In genomic region chr11:37748641-37749040, GRCh38 we compare ENCODE assay signal across 23 cellular contexts.
DNase-seq lines count a peak whose midpoint lies in the region; FAIRE-seq and TF ChIP-seq lines count a peak whose summit lies in the region.
"Had no signal": no experiment of that assay in that cellular context is flagged by ENCODE, and none has a peak within 500 bp of the region (broad histone marks: within the 10 kb centered on the region; RNA-seq: fewer than 3 reads in every experiment).

No MANE protein-coding gene starts in this region.

- DNase-seq in mammary epithelial cell (no peak), breast epithelium (ENCODE audit: low spot score in 2 of 2) (no peak), brain microvascular endothelial cell (peak; percentile 59), mesenchymal stem cell (peak; percentile 1), smooth muscle cell (lab: John Stamatoyannopoulos, UW; ENCODE audit: unreplicated experiment) (no peak), H9 (no peak), hepatic stellate cell (ENCODE audit: low spot score) (no peak), kidney (no peak)
- DNase-seq: Caco-2; CD4-positive, CD25-positive, alpha-beta regulatory T cell; CD8-positive, alpha-beta T cell; DMS153; DND-41; EL; GDM1; HFFc6 had no signal

- H3K9ac ChIP-seq in mammary epithelial cell (ENCODE audit: insufficient read depth, low read length) (no peak overlapping the region), mesenchymal stem cell (ENCODE audit: low read length) (no peak overlapping the region), smooth muscle cell (ENCODE audit: low read depth) (no peak overlapping the region), H9 (ENCODE audit: extremely low read depth, insufficient read length, low read length) (no peak overlapping the region), kidney (ENCODE audit: low read length in 2 of 2) (no peak overlapping the region)
- H3K9ac ChIP-seq: BLaER1 had no signal

- no peaks in the 10 kb centered on the region for H3F3A ChIP-seq in smooth muscle cell (ENCODE audit: low read depth)

- H4K8ac ChIP-seq in mesenchymal stem cell (ENCODE audit: low read length) (no peak overlapping the region), H9 (replicated peaks; ENCODE audit: insufficient read length, low read depth, low read length) (no peak overlapping the region)

- no peak overlapping the region for H3T11ph ChIP-seq in H9 (ENCODE audit: low read length)

- H3K14ac ChIP-seq in mesenchymal stem cell (ENCODE audit: low read length in 2 of 2) = no peak overlapping the region
- no peak overlapping the region for H3K14ac ChIP-seq in H9 (ENCODE audit: insufficient read depth, low read length)

- H3K27me3 ChIP-seq in mammary epithelial cell (ENCODE audit: insufficient read depth, low read length) = no peaks in the 10 kb centered on the region
- no peaks in the 10 kb centered on the region for H3K27me3 ChIP-seq in breast epithelium
- H3K27me3 ChIP-seq in brain microvascular endothelial cell (replicated peaks) = no peaks in the 10 kb centered on the region
- no peaks in the 10 kb centered on the region for H3K27me3 ChIP-seq in mesenchymal stem cell (ENCODE audit: control insufficient read depth in 1 of 2, insufficient read depth in 1 of 2, low read length in 2 of 2)
- no peaks in the 10 kb centered on the region for H3K27me3 ChIP-seq in smooth muscle cell (ENCODE audit: low read depth)
- H3K27me3 ChIP-seq in H9 (ENCODE audit: insufficient read depth, low read length) = no peaks in the 10 kb centered on the region
- H3K27me3 ChIP-seq: BLaER1 had no signal

- no peak overlapping the region for H3K18ac ChIP-seq in mesenchymal stem cell (ENCODE audit: low read depth in 1 of 2, low read length in 2 of 2)
- no peak overlapping the region for H3K18ac ChIP-seq in H9 (ENCODE audit: insufficient read length, low read depth, low read length)

- no TSS peak for BruUV-seq in mammary epithelial cell (replicated peaks; lab: Mats Ljungman, UMichigan)

- H3K36me3 ChIP-seq in mammary epithelial cell (ENCODE audit: insufficient read depth, low read length) (no peaks in the 10 kb centered on the region), breast epithelium (no peaks in the 10 kb centered on the region), brain microvascular endothelial cell (replicated peaks) (no peaks in the 10 kb centered on the region), mesenchymal stem cell (ENCODE audit: control insufficient read depth in 1 of 2, insufficient read depth in 2 of 2, low read depth in 1 of 2, low read length in 2 of 2) (no peaks in the 10 kb centered on the region), smooth muscle cell (ENCODE audit: low read depth) (peaks cover 6% of the 10 kb centered on the region), kidney (ENCODE audit: control insufficient read depth in 1 of 2, insufficient read depth in 2 of 2, low read length in 2 of 2) (no peaks in the 10 kb centered on the region)
- H3K36me3 ChIP-seq: BLaER1, HAP-1 had no signal

- no peaks in the 10 kb centered on the region for H3K4me1 Mint-ChIP-seq in H9
- H3K4me1 Mint-ChIP-seq: B cell; CD4-positive, CD25-positive, alpha-beta regulatory T cell; GM23338 had no signal

- H2BK12ac ChIP-seq in mesenchymal stem cell (ENCODE audit: low read length in 2 of 2) = no peak overlapping the region
- no peak overlapping the region for H2BK12ac ChIP-seq in H9 (ENCODE audit: insufficient read length, low read depth, low read length)

- no peak overlapping the region for H4K91ac ChIP-seq in mesenchymal stem cell (ENCODE audit: low read length)
- H4K91ac ChIP-seq in H9 (ENCODE audit: insufficient read length, low read depth, low read length) = no peak overlapping the region

- H3K23ac ChIP-seq in mesenchymal stem cell (ENCODE audit: low read length in 2 of 2) (no peak overlapping the region), H9 (ENCODE audit: insufficient read length, low read depth, low read length) (no peak overlapping the region)

- intact Hi-C loops in mammary epithelial cell (cut with micrococcal nuclease) (no loop called here), breast epithelium (cut with DNase I; ENCODE audit: low total_unique reads) (no loop called here), kidney (cut with DNase I) (no loop called here)

- H2BK15ac ChIP-seq in mesenchymal stem cell (ENCODE audit: low read depth, poor library complexity, severe bottlenecking) = no peak overlapping the region
- H2BK15ac ChIP-seq in H9 (ENCODE audit: low read depth, low read length) = no peak overlapping the region

- H3K56ac ChIP-seq in H9 (ENCODE audit: insufficient read length, low read depth, low read length) = no peak overlapping the region

- H3K4me3 ChIP-seq in mammary epithelial cell (replicated peaks in 1 of 3; ENCODE audit: insufficient read depth in 1 of 3, low read depth in 2 of 3, low read length in 3 of 3) (no peak overlapping the region), breast epithelium (no peak overlapping the region), brain microvascular endothelial cell (ENCODE audit: low read depth, low read length) (no peak overlapping the region), mesenchymal stem cell (ENCODE audit: insufficient read depth in 1 of 2, low read depth in 1 of 2, low read length in 2 of 2) (no peak overlapping the region), smooth muscle cell (no peak overlapping the region), kidney (ENCODE audit: low read length in 2 of 2) (no peak overlapping the region)
- H3K4me3 ChIP-seq: BLaER1, GM12878, GM23338, HAP-1 had no signal

- H2BK120ac ChIP-seq in mesenchymal stem cell (ENCODE audit: low read depth, low read length) (no peak overlapping the region), H9 (ENCODE audit: low read depth, low read length, poor library complexity, severe bottlenecking) (no peak overlapping the region)

- dilution Hi-C loops in mammary epithelial cell (cut with HindIII; ENCODE audit: low sequenced_read_pairs) = no loop called here

- H3K4me3 Mint-ChIP-seq in H9 = no peak overlapping the region
- H3K4me3 Mint-ChIP-seq: B cell; CD4-positive, CD25-positive, alpha-beta regulatory T cell; CD8-positive, alpha-beta T cell; GM23338; HFFc6 had no signal

- H2BK5ac ChIP-seq in mesenchymal stem cell (ENCODE audit: low read depth, low read length, poor library complexity, severe bottlenecking) = no peak overlapping the region
- no peak overlapping the region for H2BK5ac ChIP-seq in H9 (ENCODE audit: insufficient read length, low read length)

- H3K79me2 ChIP-seq in mammary epithelial cell (ENCODE audit: insufficient read depth, low read length) (no peaks in the 10 kb centered on the region), smooth muscle cell (ENCODE audit: low read depth) (no peaks in the 10 kb centered on the region), H9 (ENCODE audit: insufficient read depth, low read length) (no peaks in the 10 kb centered on the region)

- peak overlapping the region; percentile 68 for H2AFZ ChIP-seq in mammary epithelial cell (ENCODE audit: low read depth, low read length)
- H2AFZ ChIP-seq in mesenchymal stem cell (ENCODE audit: low read depth, low read length) = no peak overlapping the region
- no peak overlapping the region for H2AFZ ChIP-seq in smooth muscle cell (ENCODE audit: low read depth)
- H2AFZ ChIP-seq in H9 (ENCODE audit: low read length) = no peak overlapping the region
- H2AFZ ChIP-seq: GM23338 had no signal

- TF ChIP-seq CTCF in mammary epithelial cell (conservative IDR thresholded peaks at IDR 0.05 in 1 of 2, IDR thresholded peaks at IDR 0.05 in 1 of 2; ENCODE audit: extremely low read depth in 1 of 2, insufficient read depth in 1 of 2, low read depth in 1 of 2, low read length in 2 of 2) (no peak), breast epithelium (IDR thresholded peaks at IDR 0.05) (no peak), brain microvascular endothelial cell (IDR thresholded peaks at IDR 0.05; ENCODE audit: low read depth, low read length, missing control alignments) (no peak), smooth muscle cell (IDR thresholded peaks at IDR 0.05; ENCODE audit: borderline replicate concordance, insufficient read depth, poor library complexity, severe bottlenecking) (no peak), H9 (conservative IDR thresholded peaks at IDR 0.05) (no peak), kidney (IDR thresholded peaks at IDR 0.05; ENCODE audit: borderline replicate concordance, extremely low read depth, insufficient read depth) (no peak)

- H2AK5ac ChIP-seq in mesenchymal stem cell (ENCODE audit: low read length, severe bottlenecking) (no peak overlapping the region), H9 (ENCODE audit: insufficient read length, low read length) (no peak overlapping the region)

- H3K4me2 ChIP-seq in mammary epithelial cell (ENCODE audit: insufficient read depth, low read depth, low read length) = no peak overlapping the region
- no peak overlapping the region for H3K4me2 ChIP-seq in mesenchymal stem cell (ENCODE audit: low read length, poor library complexity, severe bottlenecking)
- no peak overlapping the region for H3K4me2 ChIP-seq in smooth muscle cell
- H3K4me2 ChIP-seq in H9 (ENCODE audit: insufficient read depth, insufficient read length, low read length) = no peak overlapping the region
- H3K4me2 ChIP-seq: BLaER1, GM23338 had no signal

- H3K9me3 ChIP-seq in mammary epithelial cell (replicated peaks; ENCODE audit: insufficient read depth, low read length) (peaks cover 3% of the 10 kb centered on the region), breast epithelium (no peaks in the 10 kb centered on the region), mesenchymal stem cell (ENCODE audit: control insufficient read depth, low read length) (peaks cover 17% of the 10 kb centered on the region), smooth muscle cell (replicated peaks; ENCODE audit: low read depth) (peaks cover 5% of the 10 kb centered on the region), H9 (ENCODE audit: control insufficient read depth, low read depth, low read length) (no peaks in the 10 kb centered on the region), kidney (ENCODE audit: control insufficient read depth in 1 of 2, low read length in 2 of 2) (no peaks in the 10 kb centered on the region)
- H3K9me3 ChIP-seq: BLaER1, HAP-1 had no signal

- CTCF ChIA-PET in mammary epithelial cell (lab: Charles Lee; ENCODE audit: low non-redundant PET) = no interaction called here

- H4K20me1 ChIP-seq in mammary epithelial cell (ENCODE audit: insufficient read depth, low read length) (no peaks in the 10 kb centered on the region), smooth muscle cell (ENCODE audit: low read depth) (no peaks in the 10 kb centered on the region), H9 (ENCODE audit: control insufficient read depth, insufficient read depth, insufficient read length) (no peaks in the 10 kb centered on the region)
- H4K20me1 ChIP-seq: BLaER1 had no signal

- no peak overlapping the region for H3K27ac Mint-ChIP-seq in H9
- H3K27ac Mint-ChIP-seq: B cell; CD4-positive, CD25-positive, alpha-beta regulatory T cell; CD8-positive, alpha-beta T cell; GM23338; HFFc6 had no signal

- no peaks in the 10 kb centered on the region for H3K23me2 ChIP-seq in H9 (ENCODE audit: insufficient read length, low read depth, low read length, poor library complexity, severe bottlenecking)

- no peak for FAIRE-seq in kidney (lab: Jason Lieb, UNC)
- FAIRE-seq: GM12878 had no signal

- no peak for TF ChIP-seq POLR2A in breast epithelium (IDR thresholded peaks at IDR 0.05)

- in situ Hi-C loops in mammary epithelial cell (cut with MboI; ENCODE audit: low sequenced_read_pairs in 2 of 2) = no loop called here
- in situ Hi-C loops in brain microvascular endothelial cell (cut with HindIII; ENCODE audit: low pct_ligation_motif_present, low sequenced_read_pairs) = no loop called here

- H3K4ac ChIP-seq in mesenchymal stem cell (ENCODE audit: low read depth in 1 of 2, low read length in 2 of 2) = no peak overlapping the region
- H3K4ac ChIP-seq in H9 (ENCODE audit: low read depth, low read length) = no peak overlapping the region

- no peaks in the 10 kb centered on the region for H3K79me1 ChIP-seq in mesenchymal stem cell (replicated peaks; ENCODE audit: low read length, poor library complexity, severe bottlenecking)
- no peaks in the 10 kb centered on the region for H3K79me1 ChIP-seq in H9 (ENCODE audit: insufficient read depth, low read depth, low read length, poor library complexity, severe bottlenecking)

- H4K5ac ChIP-seq in H9 (ENCODE audit: insufficient read length, low read depth, low read length) = no peak overlapping the region

- H3K4me1 ChIP-seq in mammary epithelial cell (ENCODE audit: insufficient read depth, low read length) (no peaks in the 10 kb centered on the region), breast epithelium (no peaks in the 10 kb centered on the region), mesenchymal stem cell (ENCODE audit: control insufficient read depth, insufficient read depth, low read depth, low read length) (no peaks in the 10 kb centered on the region), smooth muscle cell (ENCODE audit: low read depth) (no peaks in the 10 kb centered on the region), H9 (ENCODE audit: insufficient read depth, low read length) (no peaks in the 10 kb centered on the region), kidney (ENCODE audit: control insufficient read depth in 1 of 2, insufficient read depth in 1 of 2, low read depth in 1 of 2, low read length in 2 of 2) (no peaks in the 10 kb centered on the region)
- H3K4me1 ChIP-seq: BLaER1, Caco-2, HAP-1 had no signal

- H2BK20ac ChIP-seq in H9 (ENCODE audit: low read depth, low read length, poor library complexity, severe bottlenecking) = no peak overlapping the region

- H3K9me3 Mint-ChIP-seq in H9 = peaks cover 11 to 12% of the 10 kb centered on the region in 2 experiments

- peaks cover 0 to 16% (median 3%) of the 10 kb centered on the region in 3 experiments; a peak in 5 of 7 replicates for H3K36me3 Mint-ChIP-seq in H9 (ENCODE audit: insufficient read depth in 1 of 3, low read depth in 3 of 3)
- H3K36me3 Mint-ChIP-seq: CD4-positive, CD25-positive, alpha-beta regulatory T cell; CD8-positive, alpha-beta T cell had no signal

- no peaks in the 10 kb centered on the region for H3K27me3 Mint-ChIP-seq in H9 (ENCODE audit: low read depth)
- H3K27me3 Mint-ChIP-seq: B cell; CD4-positive, CD25-positive, alpha-beta regulatory T cell had no signal

- H3K27ac ChIP-seq in mammary epithelial cell (ENCODE audit: insufficient read depth, low read depth, low read length) (no peak overlapping the region), breast epithelium (no peak overlapping the region), brain microvascular endothelial cell (peak overlapping the region; percentile 80), mesenchymal stem cell (ENCODE audit: low read length, poor library complexity, severe bottlenecking) (no peak overlapping the region), smooth muscle cell (ENCODE audit: low read depth) (peak overlapping the region; percentile 16), H9 (ENCODE audit: insufficient read length, low read depth, low read length) (no peak overlapping the region), kidney (ENCODE audit: low read depth in 2 of 2, low read length in 2 of 2) (no peak overlapping the region)
- H3K27ac ChIP-seq: 22Rv1, BLaER1, C4-2B had no signal

Comparison
In these comparisons a context has a peak if more than half of its experiments do, and no peak if none do; other contexts are left out.
1. DNase-seq: peak in brain microvascular endothelial cell (single experiment) and mesenchymal stem cell (single experiment); none in mammary epithelial cell (single experiment), breast epithelium (0 of 2), smooth muscle cell (single experiment), H9 (single experiment), hepatic stellate cell (single experiment) and kidney (single experiment).
2. H3K27ac ChIP-seq: peak in brain microvascular endothelial cell (single experiment) and smooth muscle cell (single experiment); none in mammary epithelial cell (single experiment), breast epithelium (0 of 2), mesenchymal stem cell (single experiment), H9 (single experiment) and kidney (0 of 2).